In genomic region chr15:70308011-70308761, GRCh38 we compare ENCODE assay signal across 9 cellular contexts.
DNase-seq lines count a peak whose midpoint lies in the region; ATAC-seq, FAIRE-seq and TF ChIP-seq lines count a peak whose summit lies in the region.
"Had no signal": no experiment of that assay in that cellular context is flagged by ENCODE, and none has a peak within 500 bp of the region (broad histone marks: within the 10 kb centered on the region; RNA-seq: fewer than 3 reads in every experiment).

No MANE protein-coding gene starts in this region.

- ATAC-seq in HG03558 (IDR thresholded peaks at IDR 0.05; ENCODE audit: extremely low read depth, unreplicated experiment) = peak; percentile 70

- no peak for TF ChIP-seq CTCF in mesothelial cell of epicardium (IDR thresholded peaks at IDR 0.05; ENCODE audit: unreplicated experiment)

- no peak for TF ChIP-seq POLR2A in H54 (IDR thresholded peaks at IDR 0.05; ENCODE audit: low read depth, low read length)

- peak; percentile 20 for DNase-seq in stimulated activated CD4-positive, alpha-beta T cell treated with anti-CD3 and anti-CD28 coated beads, Interleukin-1b, Interleukin-23, amount 100 ng/mL, for 48 hours
- no peak for DNase-seq in stimulated activated CD4-positive, alpha-beta T cell treated with anti-CD3 and anti-CD28 coated beads, Interleukin-12 subunit alpha, Interleukin-12 subunit beta, amount 100 ng/mL, for 4 hours
- DNase-seq in activated gamma-delta T cell treated with anti-CD3 and anti-CD28 coated beads, Interleukin-2, amount 50 U/mL, for 16 hours (ENCODE audit: low read depth) = peak; percentile 6
- DNase-seq in C1 segment of cervical spinal cord (lab: John Stamatoyannopoulos, UW) (no peak), H54 (ENCODE audit: insufficient read length, low spot score) (no peak), mesothelial cell of epicardium (ENCODE audit: low spot score in 2 of 2, unreplicated experiment in 2 of 2) (no peak)
- no peak for DNase-seq in stimulated activated naive CD4-positive, alpha-beta T cell treated with Interleukin-2 at 50 U/mL for 16 hours (lab: John Stamatoyannopoulos, UW)
- DNase-seq: nucleus accumbens had no signal

- H3K4me1 Mint-ChIP-seq in mesothelial cell of epicardium = peaks cover 9% of the 10 kb centered on the region

- FAIRE-seq in H54 (lab: Jason Lieb, UNC) = no peak

- H3K27me3 Mint-ChIP-seq in mesothelial cell of epicardium (ENCODE audit: low read depth) = no peaks in the 10 kb centered on the region

- peaks cover 12% of the 10 kb centered on the region for H3K9me3 Mint-ChIP-seq in mesothelial cell of epicardium

- H3K4me3 Mint-ChIP-seq in mesothelial cell of epicardium = no peak overlapping the region

- H3K27ac Mint-ChIP-seq in mesothelial cell of epicardium = no peak overlapping the region

- H3K36me3 Mint-ChIP-seq in mesothelial cell of epicardium = peaks cover 4% of the 10 kb centered on the region

Comparison
In these comparisons a context has a peak if more than half of its experiments do, and no peak if none do; other contexts are left out.
1. DNase-seq: peak in stimulated activated CD4-positive, alpha-beta T cell treated with anti-CD3 and anti-CD28 coated beads, Interleukin-1b, Interleukin-23, amount 100 ng/mL, for 48 hours (single experiment) and activated gamma-delta T cell treated with anti-CD3 and anti-CD28 coated beads, Interleukin-2, amount 50 U/mL, for 16 hours (single experiment); none in stimulated activated CD4-positive, alpha-beta T cell treated with anti-CD3 and anti-CD28 coated beads, Interleukin-12 subunit alpha, Interleukin-12 subunit beta, amount 100 ng/mL, for 4 hours (single experiment), C1 segment of cervical spinal cord (0 of 14), H54 (single experiment), mesothelial cell of epicardium (0 of 2) and stimulated activated naive CD4-positive, alpha-beta T cell treated with Interleukin-2 at 50 U/mL for 16 hours (single experiment).